37 cellular contexts compared by ENCODE assay signal in the genomic region with DNA sequence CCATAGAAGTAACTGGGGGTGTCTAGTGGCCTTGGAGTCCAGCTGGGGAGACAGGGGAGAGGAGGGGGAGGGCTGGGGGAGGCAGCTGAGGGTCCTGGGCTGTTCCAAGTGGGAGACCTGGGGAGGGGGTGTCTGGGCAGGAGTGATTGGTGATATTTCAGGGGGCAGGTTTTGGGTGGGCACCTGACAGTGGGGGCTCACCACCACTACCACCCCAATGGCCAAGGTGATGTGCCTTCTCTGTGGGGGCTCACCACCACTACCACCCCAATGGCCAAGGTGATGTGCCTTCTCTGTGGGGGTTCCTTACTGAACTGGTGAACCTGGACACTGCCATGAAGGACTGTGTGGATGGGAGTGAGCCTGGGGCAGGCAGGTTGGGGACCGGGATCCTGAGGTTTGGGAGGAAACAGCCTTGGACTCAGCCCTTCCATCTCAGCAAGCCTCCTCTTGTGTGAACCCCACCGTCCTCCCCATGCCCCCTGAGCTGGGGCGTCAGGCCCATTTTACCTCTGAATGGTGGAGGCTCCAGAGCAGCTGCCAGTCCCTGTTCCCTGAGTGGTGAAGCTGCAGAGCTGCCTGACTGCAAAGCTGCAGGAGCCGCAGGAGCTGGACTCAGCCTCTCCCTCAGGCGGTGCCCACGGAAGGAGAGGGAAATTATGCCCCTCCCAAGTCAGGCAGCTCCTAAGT. TPM values are rescaled to one million over a fixed set of nuclear protein-coding genes. Genes with fewer than 3 reads are reported as not detected.
"Had no signal": no experiment of that assay in that cellular context is flagged by ENCODE, and none has a peak within 500 bp of the region (broad histone marks: within the 10 kb centered on the region; RNA-seq: fewer than 3 reads in every experiment).

No MANE protein-coding gene starts in this region.

- DNase-seq: activated B cell treated with CpG ODN at 0.5 μM for 24 hours; activated CD4-positive, alpha-beta memory T cell treated with anti-CD3 and anti-CD28 coated beads for 36 hours; activated CD4-positive, alpha-beta T cell treated with anti-CD3 and anti-CD28 coated beads for 4 hours; activated CD4-positive, alpha-beta T cell treated with anti-CD3 and anti-CD28 coated beads, Interleukin-2, amount 10 ng/mL, durations not matched to agents 24 days and 14 days; activated CD4-positive, alpha-beta T cell treated with anti-CD3 and anti-CD28 coated beads, Interleukin-2, amount 50 U/mL, for 1 hour; activated CD4-positive, alpha-beta T cell treated with anti-CD3 and anti-CD28 coated beads, Interleukin-2, amount 50 U/mL, for 4 hours; activated CD4-positive, CD25-positive, alpha-beta regulatory T cell treated with anti-CD3 and anti-CD28 coated beads, Interleukin-2, amount 50 U/mL, for 72 hours; activated CD8-positive, alpha-beta memory T cell treated with anti-CD3 and anti-CD28 coated beads, Interleukin-2, amount 50 U/mL, for 4 hours; activated CD8-positive, alpha-beta T cell treated with anti-CD3 and anti-CD28 coated beads for 36 hours; activated effector memory CD4-positive, alpha-beta T cell treated with anti-CD3 and anti-CD28 coated beads, Interleukin-2, amount 50 U/mL, for 16 hours; activated gamma-delta T cell treated with Interleukin-2 at 50 U/mL for 16 hours; activated naive CD4-positive, alpha-beta T cell; activated naive CD4-positive, alpha-beta T cell treated with anti-CD3 and anti-CD28 coated beads for 36 hours; activated naive CD4-positive, alpha-beta T cell treated with anti-CD3 and anti-CD28 coated beads, Interleukin-2, amount 50 U/mL, for 16 hours; activated naive CD8-positive, alpha-beta T cell treated with anti-CD3 and anti-CD28 coated beads for 36 hours; activated T-cell treated with anti-CD3 and anti-CD28 coated beads for 4 hours; activated T-cell treated with anti-CD3 and anti-CD28 coated beads, Interleukin-2, amount 50 U/mL, for 1 hour; activated T-cell treated with anti-CD3 and anti-CD28 coated beads, Interleukin-2, amount 50 U/mL, for 4 hours; activated T-cell treated with anti-CD3 and anti-CD28 coated beads, Interleukin-2, amount 50 U/mL, for 72 hours; amniotic stem cell; body of pancreas; brain microvascular endothelial cell; central memory CD4-positive, alpha-beta T cell; T-helper 1 cell; T-helper 2 cell; T-helper 9 cell had no signal

- H3K27me3 ChIP-seq: adrenal gland, body of pancreas, brain microvascular endothelial cell, breast epithelium had no signal

- H3K36me3 ChIP-seq: adrenal gland, brain microvascular endothelial cell, breast epithelium had no signal

- H3K4me1 ChIP-seq: adrenal gland, body of pancreas, breast epithelium had no signal

- FAIRE-seq: astrocyte, TTC549 had no signal

- H3K9me3 ChIP-seq: adrenal gland, body of pancreas had no signal

- ATAC-seq: activated CD8-positive, alpha-beta T cell treated with anti-CD3 and anti-CD28 coated beads for 36 hours; activated naive CD4-positive, alpha-beta T cell treated with anti-CD3 and anti-CD28 coated beads, Interleukin-2, amount 50 U/mL, for 72 hours; activated T-cell treated with anti-CD3 and anti-CD28 coated beads, Interleukin-2, amount 50 U/mL, for 4 hours; activated T-cell treated with anti-CD3 and anti-CD28 coated beads, Interleukin-2, amount 50 U/mL, for 72 hours; activated T-helper 17 cell treated with anti-CD3 and anti-CD28 coated beads, Interleukin-2, amount 50 U/mL, for 72 hours; body of pancreas had no signal

- H3K27ac ChIP-seq: adrenal gland, body of pancreas, brain microvascular endothelial cell, breast epithelium, VCaP had no signal

- H3K4me3 ChIP-seq: adrenal gland, body of pancreas, breast epithelium had no signal

RNA-seq across cellular contexts. Expression of a gene that starts 50.6 kb away (rescaled TPM):
- total RNA-seq: activated B cell treated with CpG ODN at 0.5 μM for 24 hours; activated CD4-positive, alpha-beta memory T cell treated with anti-CD3 and anti-CD28 coated beads for 36 hours; activated CD4-positive, alpha-beta T cell treated with anti-CD3 and anti-CD28 coated beads, Interleukin-2, amount 10 ng/mL, durations not matched to agents 24 days and 14 days; activated CD8-positive, alpha-beta memory T cell treated with anti-CD3 and anti-CD28 coated beads for 36 hours; activated CD8-positive, alpha-beta T cell treated with anti-CD3 and anti-CD28 coated beads for 36 hours; activated naive CD4-positive, alpha-beta T cell treated with anti-CD3 and anti-CD28 coated beads for 36 hours; activated naive CD4-positive, alpha-beta T cell treated with anti-CD3 and anti-CD28 coated beads, Interleukin-2, amount 50 U/mL, for 72 hours; activated naive CD8-positive, alpha-beta T cell treated with anti-CD3 and anti-CD28 coated beads for 36 hours; activated T-cell treated with anti-CD3 and anti-CD28 coated beads, Interleukin-2, amount 50 U/mL, for 4 hours; activated T-cell treated with anti-CD3 and anti-CD28 coated beads, Interleukin-2, amount 50 U/mL, for 72 hours; activated T-helper 1 cell treated with anti-CD3 and anti-CD28 coated beads, Interleukin-12 subunit alpha, Interleukin-12 subunit beta, Interleukin-2, Interleukin-4 antibody, amounts not matched to agents 30 ng/mL and 10 ng/mL and 1 ng/mL, durations not matched to agents 14 hours and 24 hours and 36 hours; activated T-helper 17 cell treated with anti-CD3 and anti-CD28 coated beads, Interleukin-2, amount 50 U/mL, for 72 hours; adrenal gland; aorta; astrocyte; body of pancreas; breast epithelium; cardiac septum had no signal
- polyA plus RNA-seq: adrenal gland, aorta had no signal
